Comparison of ENCODE assay signal across 9 cellular contexts in the genomic region with DNA sequence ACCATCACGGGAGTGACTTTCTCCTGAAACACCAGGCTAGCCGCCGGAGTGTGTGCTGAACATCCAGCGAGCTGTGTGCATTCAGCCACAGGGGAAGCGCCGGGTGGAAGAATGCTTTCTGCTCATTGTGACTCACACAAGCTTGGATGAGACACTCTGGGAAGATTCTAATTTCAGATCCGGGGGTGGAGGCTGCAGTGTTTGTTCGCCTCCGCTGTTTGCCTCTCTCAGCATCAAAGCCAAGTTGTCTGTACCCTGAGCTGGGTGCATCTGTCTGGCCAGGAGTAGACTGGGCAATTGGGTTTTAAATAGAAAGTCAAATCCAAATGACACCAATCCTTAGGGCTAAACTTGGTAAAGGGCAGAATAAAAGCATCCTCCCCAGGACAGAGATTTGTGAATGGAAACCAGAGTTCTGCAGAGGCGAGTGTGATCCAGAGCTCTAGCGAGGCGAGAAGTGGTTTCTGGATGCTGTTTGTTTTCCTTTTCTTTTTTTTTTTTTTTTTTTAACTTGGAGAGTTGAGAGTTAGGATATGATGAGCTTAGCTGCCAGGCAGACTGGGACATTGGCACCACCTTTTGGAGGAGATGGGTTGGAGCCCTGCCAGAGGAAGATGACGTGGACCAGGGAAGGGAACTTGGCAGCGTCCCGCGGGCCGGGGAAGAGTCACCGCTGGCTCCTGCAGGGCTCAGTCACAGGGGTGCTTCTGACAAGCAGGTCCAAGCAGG.
DNase-seq lines count a peak whose midpoint lies in the region; ATAC-seq and TF ChIP-seq lines count a peak whose summit lies in the region.
"Had no signal": no experiment of that assay in that cellular context is flagged by ENCODE, and none has a peak within 500 bp of the region (broad histone marks: within the 10 kb centered on the region; RNA-seq: fewer than 3 reads in every experiment).

No MANE protein-coding gene starts in this region.

- TF ChIP-seq CTCF in A673 (conservative IDR thresholded peaks at IDR 0.05; ENCODE audit: low read depth, low read length), result no peak
- TF ChIP-seq CTCF in transverse colon (IDR thresholded peaks at IDR 0.05), result no peak
- TF ChIP-seq CTCF in CD4-positive, alpha-beta T cell (IDR thresholded peaks at IDR 0.05), result no peak

- CTCF ChIA-PET in A673 (lab: Charles Lee), result interaction anchor here (0.6 kb wide), 1 partner anchor 205 kb away, joined by 3 read pairs; no protein-coding TSS in a partner anchor
- CTCF ChIA-PET in CD4-positive, alpha-beta T cell (lab: Charles Lee), result no interaction called here

- 43% methylated on average over 18 of the region's 18 CpGs; no CpG with 5 or more reads in 1 of the 2 donors for WGBS in transverse colon (ENCODE audit: low coverage in 1 of 2), 2 donors

- TF ChIP-seq POLR2A in transverse colon (IDR thresholded peaks at IDR 0.05), result no peak

- intact Hi-C loops in A673 (cut with micrococcal nuclease; ENCODE audit: unreplicated experiment) (no loop called here), transverse colon (cut with DNase I; ENCODE audit: low total_unique reads) (no loop called here)
- intact Hi-C loops in CD4-positive, alpha-beta T cell (cut with DNase I, micrococcal nuclease), result no loop called here

- POLR2A ChIA-PET in A673 (lab: Charles Lee; ENCODE audit: low non-redundant PET), result no interaction called here
- POLR2A ChIA-PET in CD4-positive, alpha-beta T cell (lab: Charles Lee), result no interaction called here

- H3K9me3 ChIP-seq in A673 (ENCODE audit: low read depth, low read length, poor library complexity, severe bottlenecking), result no peaks in the 10 kb centered on the region
- H3K9me3 ChIP-seq in MG63, result no peaks in the 10 kb centered on the region
- H3K9me3 ChIP-seq in transverse colon, result no peaks in the 10 kb centered on the region
- no peaks in the 10 kb centered on the region for H3K9me3 ChIP-seq in CD4-positive, alpha-beta T cell (ENCODE audit: control insufficient read depth, low read length)

- no peaks in the 10 kb centered on the region for H3K36me3 Mint-ChIP-seq in CD4-positive, alpha-beta T cell (ENCODE audit: low read depth)
- H3K36me3 Mint-ChIP-seq: activated CD8-positive, alpha-beta memory T cell treated with anti-CD3 and anti-CD28 coated beads, Interleukin-2, amount 10 ng/mL, durations not matched to agents 7 days and 5 days had no signal

- H3K27ac ChIP-seq in A673 (ENCODE audit: low read depth, low read length, poor library complexity, severe bottlenecking) (no peak overlapping the region), transverse colon (peak overlapping the region in 1 of 4 donors; percentile 45)
- H3K27ac ChIP-seq in CD4-positive, alpha-beta T cell (ENCODE audit: low read depth, low read length), result no peak overlapping the region

- H3K4me3 ChIP-seq in A673 (ENCODE audit: low read depth, low read length, poor library complexity, severe bottlenecking), result no peak overlapping the region
- H3K4me3 ChIP-seq in MG63, result no peak overlapping the region
- H3K4me3 ChIP-seq in transverse colon, result no peak overlapping the region

- no peaks in the 10 kb centered on the region for H3K4me1 Mint-ChIP-seq in CD4-positive, alpha-beta T cell (ENCODE audit: low read depth)

- ATAC-seq in CD4-positive, alpha-beta T cell (ENCODE audit: poor library complexity), result no peak
- ATAC-seq: activated CD8-positive, alpha-beta memory T cell treated with anti-CD3 and anti-CD28 coated beads, Interleukin-2, amount 10 ng/mL, durations not matched to agents 7 days and 5 days had no signal

- no peak for TF ChIP-seq EP300 in transverse colon (IDR thresholded peaks at IDR 0.05; ENCODE audit: low read depth)

- H3K27ac Mint-ChIP-seq in CD4-positive, alpha-beta T cell, result no peak overlapping the region
- H3K27ac Mint-ChIP-seq: activated CD8-positive, alpha-beta memory T cell treated with anti-CD3 and anti-CD28 coated beads, Interleukin-2, amount 10 ng/mL, durations not matched to agents 7 days and 5 days had no signal

- BruUV-seq in A673 (replicated peaks; lab: Mats Ljungman, UMichigan), result no TSS peak

- H3K4me1 ChIP-seq in A673 (ENCODE audit: insufficient read depth, low read length, poor library complexity, severe bottlenecking) (no peaks in the 10 kb centered on the region), transverse colon (peaks cover 0 to 13% (median 0%) of the 10 kb centered on the region in 4 donors)

- H3K27me3 ChIP-seq in A673 (replicated peaks; ENCODE audit: insufficient read depth, low read depth, low read length, poor library complexity) (peaks cover 48% of the 10 kb centered on the region), MG63 (no peaks in the 10 kb centered on the region), transverse colon (no peaks in the 10 kb centered on the region)
- peaks cover 5% of the 10 kb centered on the region for H3K27me3 ChIP-seq in CD4-positive, alpha-beta T cell (ENCODE audit: control insufficient read depth, insufficient read depth, low read length)

- in situ Hi-C loops in transverse colon (cut with MboI; ENCODE audit: low pct_ligation_motif_present in 1 of 4, low pct_unique_long_range_greater_than_20kb in 1 of 4, low sequenced_read_pairs in 3 of 4), result no loop called here

- H3K4me3 Mint-ChIP-seq in CD4-positive, alpha-beta T cell, result no peak overlapping the region
- H3K4me3 Mint-ChIP-seq: activated CD8-positive, alpha-beta memory T cell treated with anti-CD3 and anti-CD28 coated beads, Interleukin-2, amount 10 ng/mL, durations not matched to agents 7 days and 5 days had no signal

- H3K27me3 Mint-ChIP-seq in CD4-positive, alpha-beta T cell, result peaks cover 19% of the 10 kb centered on the region

- DNase-seq in A673 (ENCODE audit: low spot score) (peak; percentile 39), MG63 (peak; percentile 71), cerebellum (ENCODE audit: low spot score) (peak; percentile 73), lung microvascular endothelial cell (ENCODE audit: low read depth in 2 of 2) (peak; percentile 77 to 90), transverse colon (no peak), SK-N-DZ (ENCODE audit: low spot score) (no peak), ecto neural progenitor cell (ENCODE audit: low spot score) (no peak)
- DNase-seq in CD4-positive, alpha-beta T cell, result no peak
- DNase-seq: activated CD8-positive, alpha-beta memory T cell treated with anti-CD3 and anti-CD28 coated beads, Interleukin-2, amount 10 ng/mL, durations not matched to agents 7 days and 5 days had no signal

- H3K36me3 ChIP-seq in A673 (ENCODE audit: insufficient read depth, low read length, poor library complexity, severe bottlenecking) (no peaks in the 10 kb centered on the region), MG63 (no peaks in the 10 kb centered on the region), transverse colon (no peaks in the 10 kb centered on the region)

- no peaks in the 10 kb centered on the region for H3K9me3 Mint-ChIP-seq in CD4-positive, alpha-beta T cell

Comparison
In these comparisons a context has a peak if more than half of its experiments do, and no peak if none do; other contexts are left out.
1. DNase-seq: peak in A673 (single experiment), MG63 (single experiment), cerebellum (single experiment) and lung microvascular endothelial cell (2 of 2); none in transverse colon (single experiment), CD4-positive, alpha-beta T cell (0 of 10), SK-N-DZ (single experiment) and ecto neural progenitor cell (single experiment).